Comparison of ENCODE assay signal across 19 cellular contexts in the genomic region with DNA sequence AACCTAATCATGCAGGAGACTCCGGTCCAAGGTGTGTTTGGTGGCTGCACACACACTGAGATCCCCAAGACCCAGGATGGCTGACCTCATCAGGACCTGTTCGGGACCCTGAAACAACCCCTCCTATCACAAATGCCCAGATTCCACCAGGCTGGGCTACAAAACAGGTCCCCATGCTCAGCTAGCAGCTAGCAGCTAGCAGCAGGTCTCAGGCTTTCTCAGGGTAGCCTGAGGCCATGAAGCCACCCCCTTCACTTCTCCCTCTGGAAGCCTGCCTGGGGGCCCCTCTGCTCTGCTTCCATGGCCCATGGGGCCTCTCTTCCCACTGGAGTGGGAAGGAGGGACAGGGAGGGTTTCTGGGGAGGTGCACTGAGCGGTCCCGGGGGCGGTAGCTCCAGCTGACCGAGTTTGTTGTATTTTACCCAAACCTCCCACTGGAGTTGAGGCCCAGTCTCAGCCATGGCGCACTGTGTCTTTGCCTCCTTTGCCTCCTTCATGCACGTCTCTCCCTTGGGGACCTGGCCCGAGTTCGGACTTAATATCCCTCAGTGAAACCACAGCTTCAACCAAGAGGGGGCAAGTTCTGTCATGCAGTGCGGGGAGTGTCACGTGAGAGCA.
DNase-seq lines count a peak whose midpoint lies in the region; ATAC-seq and TF ChIP-seq lines count a peak whose summit lies in the region.
"Had no signal": no experiment of that assay in that cellular context is flagged by ENCODE, and none has a peak within 500 bp of the region (broad histone marks: within the 10 kb centered on the region; RNA-seq: fewer than 3 reads in every experiment).

No MANE protein-coding gene starts in this region.

- CTCF ChIA-PET in HEK293 (lab: Yijun Ruan, JAX) = interaction anchor here (0.5 to 1.1 kb wide), 3 partner anchors 13 to 390 kb away, joined by 3 read pairs; no protein-coding TSS in a partner anchor
- CTCF ChIA-PET in activated CD8-positive, alpha-beta T cell treated with anti-CD3 and anti-CD28 coated beads for 36 hours (lab: Charles Lee) = no interaction called here

- H3K9me3 Mint-ChIP-seq in osteocyte (ENCODE audit: unreplicated experiment) = peaks cover 2% of the 10 kb centered on the region
- no peaks in the 10 kb centered on the region for H3K9me3 Mint-ChIP-seq in activated CD8-positive, alpha-beta T cell treated with anti-CD3 and anti-CD28 coated beads for 36 hours
- H3K9me3 Mint-ChIP-seq: CD14-positive monocyte; CD4-positive, alpha-beta memory T cell had no signal

- WGBS in spleen, 5 donors = 60 to 71% (median 65%) methylated on average over 10 to 12 of the region's 12 CpGs

- peak overlapping the region in 1 of 11 experiments; percentile 1; a peak in 1 of 22 replicates for H3K9ac ChIP-seq in BLaER1 treated with 17β-estradiol and CSF1 and Interleukin-3, amounts not matched to agents 10 nM and 100 nM

- H3K27ac Mint-ChIP-seq in osteocyte (ENCODE audit: unreplicated experiment) = no peak overlapping the region
- H3K27ac Mint-ChIP-seq in activated CD8-positive, alpha-beta T cell treated with anti-CD3 and anti-CD28 coated beads for 36 hours = no peak overlapping the region
- H3K27ac Mint-ChIP-seq: CD14-positive monocyte; CD4-positive, alpha-beta memory T cell had no signal

- H3K27me3 ChIP-seq in BLaER1 treated with 17β-estradiol and CSF1 and Interleukin-3, amounts not matched to agents 10 nM and 100 nM = no peaks in the 10 kb centered on the region
- peaks cover 0 to 83% (median 6%) of the 10 kb centered on the region in 7 donors for H3K27me3 ChIP-seq in spleen (replicated peaks in 1 of 7)

- no peaks in the 10 kb centered on the region for H3K36me3 ChIP-seq in BLaER1 treated with 17β-estradiol and CSF1 and Interleukin-3, amounts not matched to agents 10 nM and 100 nM
- H3K36me3 ChIP-seq in HEK293 (ENCODE audit: control insufficient read depth in 2 of 2, insufficient read depth in 1 of 2, low read length in 2 of 2) = no peaks in the 10 kb centered on the region
- H3K36me3 ChIP-seq in spleen = no peaks in the 10 kb centered on the region
- H3K36me3 ChIP-seq: BE2C, HAP-1 had no signal

- peak overlapping the region in 1 of 10 experiments; percentile 2; a peak in 1 of 20 replicates for H3K4me3 ChIP-seq in BLaER1 treated with 17β-estradiol and CSF1 and Interleukin-3, amounts not matched to agents 10 nM and 100 nM
- no peak overlapping the region for H3K4me3 ChIP-seq in HEK293 (ENCODE audit: low read depth, low read length)
- no peak overlapping the region for H3K4me3 ChIP-seq in spleen
- H3K4me3 ChIP-seq: HAP-1 had no signal

- no peak for ATAC-seq in activated CD8-positive, alpha-beta T cell treated with anti-CD3 and anti-CD28 coated beads for 36 hours
- ATAC-seq in HG02852 (IDR thresholded peaks at IDR 0.05; ENCODE audit: unreplicated experiment) (no peak), GM18867 (IDR thresholded peaks at IDR 0.05; ENCODE audit: unreplicated experiment) (no peak)
- ATAC-seq: HepG2 had no signal

- intact Hi-C loops in spleen (cut with DNase I; ENCODE audit: low total_unique reads) = no loop called here
- intact Hi-C loops in activated CD8-positive, alpha-beta T cell treated with anti-CD3 and anti-CD28 coated beads for 36 hours (cut with micrococcal nuclease) = no loop called here

- 0 out of 22 replicates have a peak, but pooled peaks cover 0 to 2% (median 0%) of the 10 kb centered on the region in 11 experiments for H3K9me3 ChIP-seq in BLaER1 treated with 17β-estradiol and CSF1 and Interleukin-3, amounts not matched to agents 10 nM and 100 nM (replicated peaks in 1 of 11)
- H3K9me3 ChIP-seq in HEK293 (ENCODE audit: control insufficient read depth, insufficient read depth, low read depth, low read length) (no peaks in the 10 kb centered on the region), spleen (no peaks in the 10 kb centered on the region)
- H3K9me3 ChIP-seq: BE2C, HAP-1 had no signal

- H3K4me2 ChIP-seq in BLaER1 treated with 17β-estradiol and CSF1 and Interleukin-3, amounts not matched to agents 10 nM and 100 nM = peak overlapping the region; percentile 33 to 93 (median 82); a peak in 21 of 22 replicates

- POLR2A ChIA-PET in HEK293 (lab: Yijun Ruan, JAX) = no interaction called here
- POLR2A ChIA-PET in activated CD8-positive, alpha-beta T cell treated with anti-CD3 and anti-CD28 coated beads for 36 hours (lab: Charles Lee) = no interaction called here

- no peak overlapping the region for H3K4me3 Mint-ChIP-seq in osteocyte (ENCODE audit: unreplicated experiment)
- no peak overlapping the region for H3K4me3 Mint-ChIP-seq in activated CD8-positive, alpha-beta T cell treated with anti-CD3 and anti-CD28 coated beads for 36 hours
- H3K4me3 Mint-ChIP-seq: CD4-positive, alpha-beta memory T cell had no signal

- no peaks in the 10 kb centered on the region for H3K4me1 Mint-ChIP-seq in osteocyte (ENCODE audit: unreplicated experiment)
- no peaks in the 10 kb centered on the region for H3K4me1 Mint-ChIP-seq in activated CD8-positive, alpha-beta T cell treated with anti-CD3 and anti-CD28 coated beads for 36 hours (ENCODE audit: low read depth)
- H3K4me1 Mint-ChIP-seq: CD14-positive monocyte had no signal

- no peak for TF ChIP-seq POLR2A in spleen (IDR thresholded peaks at IDR 0.05)

- H4K20me1 ChIP-seq in BLaER1 treated with 17β-estradiol and CSF1 and Interleukin-3, amounts not matched to agents 10 nM and 100 nM = no peaks in the 10 kb centered on the region

- TF ChIP-seq CTCF in HEK293 (tag by site-specific recombination; IDR thresholded peaks at IDR 0.05) (no peak), osteocyte (IDR thresholded peaks at IDR 0.05) (no peak), spleen (IDR thresholded peaks at IDR 0.05 in 8 of 11, conservative IDR thresholded peaks at IDR 0.05 in 3 of 11) (no peak)
- TF ChIP-seq CTCF in activated CD8-positive, alpha-beta T cell treated with anti-CD3 and anti-CD28 coated beads for 36 hours (IDR thresholded peaks at IDR 0.05) = no peak

- H3K27me3 Mint-ChIP-seq in osteocyte (ENCODE audit: unreplicated experiment) = no peaks in the 10 kb centered on the region
- H3K27me3 Mint-ChIP-seq in activated CD8-positive, alpha-beta T cell treated with anti-CD3 and anti-CD28 coated beads for 36 hours = peaks cover 26% of the 10 kb centered on the region

- no peak overlapping the region for H3K27ac ChIP-seq in BLaER1 treated with 17β-estradiol and CSF1 and Interleukin-3, amounts not matched to agents 10 nM and 100 nM
- H3K27ac ChIP-seq in HEK293 (ENCODE audit: extremely low read depth, low read depth, low read length) (no peak overlapping the region), spleen (no peak overlapping the region)

- H3K4me1 ChIP-seq in BLaER1 treated with 17β-estradiol and CSF1 and Interleukin-3, amounts not matched to agents 10 nM and 100 nM = peaks cover 6 to 38% (median 29%) of the 10 kb centered on the region in 10 experiments; a peak in 19 of 20 replicates
- H3K4me1 ChIP-seq in HEK293 (ENCODE audit: control insufficient read depth, insufficient read depth, low read length) (no peaks in the 10 kb centered on the region), spleen (no peaks in the 10 kb centered on the region)
- H3K4me1 ChIP-seq: BE2C, HAP-1 had no signal

- DNase-seq in islet precursor cell (peak; percentile 34), osteocyte (ENCODE audit: extremely low spot score, unreplicated experiment) (peak; percentile 75), spleen (no peak)
- DNase-seq in activated CD8-positive, alpha-beta T cell treated with anti-CD3 and anti-CD28 coated beads for 36 hours = no peak
- DNase-seq: ACHN; BE2C; Calu3; CD4-positive, alpha-beta memory T cell; DMS79 treated with DMSO at 0.1 percent for 48 hours; GF-D8; GOT3; KG1 had no signal

- H3K36me3 Mint-ChIP-seq in osteocyte (ENCODE audit: unreplicated experiment) = no peaks in the 10 kb centered on the region
- H3K36me3 Mint-ChIP-seq in activated CD8-positive, alpha-beta T cell treated with anti-CD3 and anti-CD28 coated beads for 36 hours (ENCODE audit: low read depth) = no peaks in the 10 kb centered on the region
- H3K36me3 Mint-ChIP-seq: CD14-positive monocyte; CD4-positive, alpha-beta memory T cell had no signal

TF ChIP-seq in HEK293, 187 proteins besides CTCF, POLR2A, EP300 and RAD21:
- TF ChIP-seq ZNF311 (tag by site-specific recombination; IDR thresholded peaks at IDR 0.05; ENCODE audit: borderline replicate concordance) = no peak
- TF ChIP-seq ZIC2 (tag by site-specific recombination; IDR thresholded peaks at IDR 0.05) = 0 out of 2 replicates have a peak, but pooled peaks have one; percentile 14
- peak; percentile 59 for TF ChIP-seq ZFHX2 (tag by site-specific recombination; conservative IDR thresholded peaks at IDR 0.05)

Comparison
In these comparisons a context has a peak if more than half of its experiments do, and no peak if none do; other contexts are left out.
1. DNase-seq: peak in islet precursor cell (single experiment) and osteocyte (single experiment); none in spleen (single experiment) and activated CD8-positive, alpha-beta T cell treated with anti-CD3 and anti-CD28 coated beads for 36 hours (single experiment).